In genomic region chr1:7401814-7402547, GRCh38 we compare ENCODE assay signal across 1 cellular context.
TF ChIP-seq lines count a peak whose summit lies in the region.

No MANE protein-coding gene starts in this region.

TF ChIP-seq in HEK293, 187 proteins besides CTCF, POLR2A, EP300 and RAD21 (continued from another document and continues in another):
- no peak for TF ChIP-seq ZNF311 (tag by site-specific recombination; IDR thresholded peaks at IDR 0.05; ENCODE audit: borderline replicate concordance)
- peak; percentile 68 for TF ChIP-seq ZXDB (tag by site-specific recombination; IDR thresholded peaks at IDR 0.05)
- TF ChIP-seq ZBTB44 (tag by site-specific recombination; IDR thresholded peaks at IDR 0.05) = no peak
- TF ChIP-seq ZNF701 (tag by site-specific recombination; IDR thresholded peaks at IDR 0.05) = no peak
- peak; percentile 84; the same call in 1 of the 2 replicates for TF ChIP-seq ZNF558 (tag by site-specific recombination; IDR thresholded peaks at IDR 0.05)
- peak; percentile 99 for TF ChIP-seq KLF17 (tag by site-specific recombination; IDR thresholded peaks at IDR 0.05)
- peak; percentile 99 for TF ChIP-seq SP7 (tag by site-specific recombination; IDR thresholded peaks at IDR 0.05)
- TF ChIP-seq ZNF266 (tag by site-specific recombination; IDR thresholded peaks at IDR 0.05; ENCODE audit: low read depth) = no peak
- peak; percentile 74 for TF ChIP-seq SP3 (tag by site-specific recombination; IDR thresholded peaks at IDR 0.05)
- 0 out of 2 replicates have a peak, but pooled peaks have one; percentile 47 for TF ChIP-seq ZBTB10 (tag by site-specific recombination; IDR thresholded peaks at IDR 0.05)
- no peak for TF ChIP-seq KLF9 (tag by site-specific recombination; IDR thresholded peaks at IDR 0.05; ENCODE audit: low read depth)
- 0 out of 2 replicates have a peak, but pooled peaks have one; percentile 59 for TF ChIP-seq ZNF501 (tag by site-specific recombination; IDR thresholded peaks at IDR 0.05)
- TF ChIP-seq RBAK (tag by site-specific recombination; IDR thresholded peaks at IDR 0.05) = peak; percentile 73; the same call in 1 of the 2 replicates
- peak; percentile 77 for TF ChIP-seq ZNF398 (tag by site-specific recombination; IDR thresholded peaks at IDR 0.05)
- TF ChIP-seq ZNF366 (tag by site-specific recombination; conservative IDR thresholded peaks at IDR 0.05) = peak; percentile 99
- no peak for TF ChIP-seq ZNF174 (tag by site-specific recombination; IDR thresholded peaks at IDR 0.05)
- TF ChIP-seq ZNF157 (tag by site-specific recombination; IDR thresholded peaks at IDR 0.05) = no peak
- no peak for TF ChIP-seq ZNF23 (tag by site-specific recombination; IDR thresholded peaks at IDR 0.05; ENCODE audit: borderline replicate concordance)
- peak; percentile 79 for TF ChIP-seq ZNF394 (tag by site-specific recombination; IDR thresholded peaks at IDR 0.05; ENCODE audit: borderline replicate concordance)
- 0 out of 2 replicates have a peak, but pooled peaks have one; percentile 30 for TF ChIP-seq GLIS2 (tag by site-specific recombination; IDR thresholded peaks at IDR 0.05)
- peak; percentile 98 for TF ChIP-seq ZBTB21 (tag by site-specific recombination; IDR thresholded peaks at IDR 0.05)
- no peak for TF ChIP-seq ZNF112 (tag by site-specific recombination; IDR thresholded peaks at IDR 0.05)
- no peak for TF ChIP-seq ZNF133 (tag by site-specific recombination; IDR thresholded peaks at IDR 0.05)
- 0 out of 2 replicates have a peak, but pooled peaks have one; percentile 64 for TF ChIP-seq ZNF362 (tag by site-specific recombination; IDR thresholded peaks at IDR 0.05)
- TF ChIP-seq ZBTB48 (tag by site-specific recombination; IDR thresholded peaks at IDR 0.05) = peak; percentile 65
- TF ChIP-seq ZIC2 (tag by site-specific recombination; IDR thresholded peaks at IDR 0.05) = peak; percentile 36; the same call in 1 of the 2 replicates
- TF ChIP-seq INSM2 (tag by site-specific recombination; IDR thresholded peaks at IDR 0.05) = peak; percentile 100
- TF ChIP-seq FEZF1 (tag by site-specific recombination; IDR thresholded peaks at IDR 0.05) = peak; percentile 85
- peak; percentile 79; the same call in 1 of the 2 replicates for TF ChIP-seq ZBTB1 (tag by site-specific recombination; IDR thresholded peaks at IDR 0.05)
- TF ChIP-seq ZNF488 (tag by site-specific recombination; IDR thresholded peaks at IDR 0.05) = no peak
- peak; percentile 50; the same call in 1 of the 2 replicates for TF ChIP-seq ZNF335 (tag by site-specific recombination; conservative IDR thresholded peaks at IDR 0.05)
- TF ChIP-seq ZNF658 (tag by site-specific recombination; IDR thresholded peaks at IDR 0.05) = no peak
- no peak for TF ChIP-seq ZNF354C (tag by site-specific recombination; IDR thresholded peaks at IDR 0.05; ENCODE audit: borderline replicate concordance, low read depth)
- TF ChIP-seq ZNF830 (tag by site-specific recombination; IDR thresholded peaks at IDR 0.05; ENCODE audit: low read depth) = no peak
- TF ChIP-seq ZNF184 (tag by site-specific recombination; IDR thresholded peaks at IDR 0.05) = peak; percentile 94; the same call in 1 of the 2 replicates
- no peak for TF ChIP-seq ZNF645 (tag by site-specific recombination; IDR thresholded peaks at IDR 0.05)
- TF ChIP-seq ZNF518A (tag by site-specific recombination; conservative IDR thresholded peaks at IDR 0.05; ENCODE audit: low read depth) = peak; percentile 49
- no peak for TF ChIP-seq ZNF529 (tag by site-specific recombination; IDR thresholded peaks at IDR 0.05; ENCODE audit: insufficient replicate concordance)
- peak; percentile 84 for TF ChIP-seq ZFP69B (tag by site-specific recombination; IDR thresholded peaks at IDR 0.05)
- no peak for TF ChIP-seq ZBTB49 (tag by site-specific recombination; IDR thresholded peaks at IDR 0.05; ENCODE audit: low read depth)
- no peak for TF ChIP-seq ZNF121 (tag by site-specific recombination; IDR thresholded peaks at IDR 0.05)
- TF ChIP-seq ZFHX2 (tag by site-specific recombination; conservative IDR thresholded peaks at IDR 0.05) = no peak; the same call in 1 of the 2 replicates
